In genomic region chr19:50036905-50037304, GRCh38 we compare ENCODE assay signal across 21 cellular contexts.
"Had no signal": no experiment of that assay in that cellular context is flagged by ENCODE, and none has a peak within 500 bp of the region (broad histone marks: within the 10 kb centered on the region; RNA-seq: fewer than 3 reads in every experiment).

No MANE protein-coding gene starts in this region.

- H2AFZ ChIP-seq: parathyroid adenoma had no signal

- DNase-seq: cerebellar nuclear complex; endodermal cell; heart left ventricle; hippocampal formation; left ventricle myocardium inferior; lower lobe of right lung; mesenchymal stem cell; naive B cell; occipital lobe; retina; sigmoid colon; stimulated activated CD4-positive, alpha-beta T cell treated with anti-CD3 and anti-CD28 coated beads, Interleukin-2, amount 100 ng/mL, for 24 hours; stimulated activated CD4-positive, alpha-beta T cell treated with anti-CD3 and anti-CD28 coated beads, Interleukin-4, amount 100 ng/mL, for 4 hours; stimulated activated naive B cell treated with anti-CD40 and anti-IgM and Interleukin-4, amounts not matched to agents 10 μg/mL and 1 μg/mL and 100 μg/mL, for 72 hours; stimulated activated naive CD8-positive, alpha-beta T cell treated with anti-CD3 and anti-CD28 coated beads, Interleukin-15, amount 100 ng/mL, for 72 hours; testis had no signal

- H3K4me1 ChIP-seq: heart left ventricle, left ventricle myocardium inferior, lower lobe of right lung, parathyroid adenoma, prostate gland, sigmoid colon, testis, tibial nerve had no signal

- H3K27ac ChIP-seq: cardiac muscle cell, heart left ventricle, left ventricle myocardium inferior, lower lobe of right lung, parathyroid adenoma, prostate gland, sigmoid colon, skin epidermis, testis, tibial nerve had no signal

- H3K4me3 ChIP-seq: cardiac muscle cell, heart left ventricle, left ventricle myocardium inferior, lower lobe of right lung, prostate gland, sigmoid colon, skin epidermis, testis, tibial nerve had no signal

- H3K27me3 ChIP-seq: cardiac muscle cell, heart left ventricle, sigmoid colon, testis, tibial nerve had no signal

- ATAC-seq: heart left ventricle; lower lobe of right lung; stimulated activated naive B cell treated with anti-CD40 and anti-IgM and Interleukin-4, amounts not matched to agents 10 μg/mL and 1 μg/mL and 100 μg/mL, for 72 hours; stimulated activated naive CD8-positive, alpha-beta T cell treated with anti-CD3 and anti-CD28 coated beads, Interleukin-15, amount 100 ng/mL, for 72 hours had no signal

- H3K9ac ChIP-seq: parathyroid adenoma had no signal

- H3K9me3 ChIP-seq: heart left ventricle, lower lobe of right lung, prostate gland, sigmoid colon, testis had no signal
